ENCODE assay signal across 11 cellular contexts in genomic region chr6:149499066-149499465, GRCh38. TPM values are rescaled to one million over a fixed set of nuclear protein-coding genes. Genes with fewer than 3 reads are reported as not detected.
DNase-seq lines count a peak whose midpoint lies in the region; ATAC-seq and TF ChIP-seq lines count a peak whose summit lies in the region.
"Had no signal": no experiment of that assay in that cellular context is flagged by ENCODE, and none has a peak within 500 bp of the region (broad histone marks: within the 10 kb centered on the region; RNA-seq: fewer than 3 reads in every experiment).

No MANE protein-coding gene starts in this region.

- H3K9me3 Mint-ChIP-seq in activated CD4-positive, alpha-beta T cell treated with anti-CD3 and anti-CD28 coated beads for 36 hours (ENCODE audit: low read depth): no peaks in the 10 kb centered on the region
- H3K9me3 Mint-ChIP-seq: neural crest cell had no signal

- no peak overlapping the region for H3K4me3 Mint-ChIP-seq in activated CD4-positive, alpha-beta T cell treated with anti-CD3 and anti-CD28 coated beads for 36 hours
- H3K4me3 Mint-ChIP-seq: neural crest cell had no signal

- H3K36me3 Mint-ChIP-seq in activated CD4-positive, alpha-beta T cell treated with anti-CD3 and anti-CD28 coated beads for 36 hours (ENCODE audit: low read depth): peaks cover 25% of the 10 kb centered on the region

- no peak for ATAC-seq in activated CD4-positive, alpha-beta T cell treated with anti-CD3 and anti-CD28 coated beads for 36 hours
- ATAC-seq in esophagus mucosa (peak; percentile 51), HG03521 (IDR thresholded peaks at IDR 0.05; ENCODE audit: unreplicated experiment) (no peak), GM21360 (IDR thresholded peaks at IDR 0.05; ENCODE audit: unreplicated experiment) (no peak)

- no peak overlapping the region for H3K4me3 ChIP-seq in skeletal muscle cell (ENCODE audit: low read depth, low read length)

- intact Hi-C loops in activated CD4-positive, alpha-beta T cell treated with anti-CD3 and anti-CD28 coated beads for 36 hours (cut with DNase I, micrococcal nuclease): loop anchor here (5.0 to 10.0 kb wide), 5 partner anchors 162 to 734 kb away; no protein-coding TSS in a partner anchor

- peaks cover 85% of the 10 kb centered on the region for H3K4me1 Mint-ChIP-seq in activated CD4-positive, alpha-beta T cell treated with anti-CD3 and anti-CD28 coated beads for 36 hours
- H3K4me1 Mint-ChIP-seq: neural crest cell had no signal

- peak overlapping the region; percentile 76 for H3K27ac Mint-ChIP-seq in activated CD4-positive, alpha-beta T cell treated with anti-CD3 and anti-CD28 coated beads for 36 hours

- no peak for DNase-seq in activated CD4-positive, alpha-beta T cell treated with anti-CD3 and anti-CD28 coated beads for 36 hours
- no peak for DNase-seq in activated CD4-positive, alpha-beta T cell treated with anti-CD3 and anti-CD28 coated beads, Interleukin-2, amount 50 U/mL, for 4 hours
- DNase-seq in RWPE1 (ENCODE audit: low spot score) (peak; percentile 54), skeletal muscle cell (ENCODE audit: low read depth) (peak; percentile 82)
- DNase-seq in stimulated activated CD4-positive, alpha-beta T cell treated with anti-CD3 and anti-CD28 coated beads, Interleukin-4, amount 100 ng/mL, for 4 hours: no peak
- DNase-seq: activated CD4-positive, alpha-beta T cell treated with anti-CD3 and anti-CD28 coated beads for 1 hour; BE2C had no signal

- H3K27ac ChIP-seq in RWPE1: peak overlapping the region; percentile 60

- POLR2A ChIA-PET in activated CD4-positive, alpha-beta T cell treated with anti-CD3 and anti-CD28 coated beads for 36 hours (lab: Charles Lee): no interaction called here
- POLR2A ChIA-PET in RWPE1 (lab: Yijun Ruan, JAX; ENCODE audit: low non-redundant PET): no interaction called here

- no peak for TF ChIP-seq CTCF in RWPE1 (conservative IDR thresholded peaks at IDR 0.05; ENCODE audit: low read depth)

- no peaks in the 10 kb centered on the region for H3K27me3 Mint-ChIP-seq in activated CD4-positive, alpha-beta T cell treated with anti-CD3 and anti-CD28 coated beads for 36 hours

- CTCF ChIA-PET in activated CD4-positive, alpha-beta T cell treated with anti-CD3 and anti-CD28 coated beads for 36 hours (lab: Charles Lee): interaction anchor here (0.6 to 1.9 kb wide), 5 partner anchors 11 to 466 kb away, joined by 3 to 13 read pairs (median 10); partner anchors contain the start of gene ZC3H12D
- CTCF ChIA-PET in RWPE1 (lab: Yijun Ruan, JAX): no interaction called here

RNA-seq across cellular contexts. Expression of gene ZC3H12D, which starts 14.3 kb away (rescaled TPM):
- total RNA-seq in activated CD4-positive, alpha-beta T cell treated with anti-CD3 and anti-CD28 coated beads for 36 hours: 10 to 100 TPM; 72.2 to 89.9 TPM
- 0.36 TPM for total RNA-seq in esophagus mucosa

RNA-seq across cellular contexts. Expression of gene PPIL4, which starts 46.8 kb away (rescaled TPM):
- total RNA-seq in activated CD4-positive, alpha-beta T cell treated with anti-CD3 and anti-CD28 coated beads for 36 hours: 10 to 100 TPM; 22.6 to 26.8 TPM
- total RNA-seq in esophagus mucosa: 12.1 TPM

Comparison
In these comparisons a context has a peak if more than half of its experiments do, and no peak if none do; other contexts are left out.
1. DNase-seq: peak in RWPE1 (single experiment) and skeletal muscle cell (single experiment); none in activated CD4-positive, alpha-beta T cell treated with anti-CD3 and anti-CD28 coated beads for 36 hours (single experiment), activated CD4-positive, alpha-beta T cell treated with anti-CD3 and anti-CD28 coated beads, Interleukin-2, amount 50 U/mL, for 4 hours (0 of 2) and stimulated activated CD4-positive, alpha-beta T cell treated with anti-CD3 and anti-CD28 coated beads, Interleukin-4, amount 100 ng/mL, for 4 hours (0 of 2).
2. RNA of gene ZC3H12D, which starts 14.3 kb away (total RNA-seq): 72.2 to 89.9 TPM in activated CD4-positive, alpha-beta T cell treated with anti-CD3 and anti-CD28 coated beads for 36 hours; 0.36 TPM in esophagus mucosa (single experiment); every median in the first group is over 10 times any median in the second.